30 cellular contexts compared by ENCODE assay signal in the genomic region with DNA sequence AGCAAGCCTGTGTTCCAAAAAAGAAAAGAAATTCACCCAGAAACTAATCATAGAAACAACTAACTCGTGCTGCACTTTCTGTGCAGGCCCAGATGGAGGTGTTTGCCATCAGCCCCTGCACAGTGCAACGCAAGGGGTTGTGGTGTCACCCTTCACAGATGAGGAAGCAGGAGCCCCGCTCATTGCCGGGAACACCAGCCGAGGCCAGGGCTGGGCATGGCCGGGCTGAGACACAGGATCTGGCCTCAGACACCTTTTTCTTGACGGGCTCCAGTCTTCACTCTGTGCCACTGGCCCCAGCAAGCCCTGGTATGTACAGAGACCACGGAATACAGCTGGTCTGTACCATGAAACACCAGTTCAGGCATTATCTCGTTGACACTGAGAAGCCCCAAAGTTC.
"Had no signal": no experiment of that assay in that cellular context is flagged by ENCODE, and none has a peak within 500 bp of the region (broad histone marks: within the 10 kb centered on the region; RNA-seq: fewer than 3 reads in every experiment).

No MANE protein-coding gene starts in this region.

- FAIRE-seq: keratinocyte had no signal

- H3K9me3 Mint-ChIP-seq: naive B cell; natural killer cell; neural progenitor cell; stimulated activated naive CD8-positive, alpha-beta T cell treated with anti-CD3 and anti-CD28 coated beads, Interleukin-15, amount 100 ng/mL, for 72 hours had no signal

- H3K4me1 Mint-ChIP-seq: nephron progenitor cell; stimulated activated naive CD8-positive, alpha-beta T cell treated with anti-CD3 and anti-CD28 coated beads, Interleukin-15, amount 100 ng/mL, for 72 hours had no signal

- H3K79me2 ChIP-seq: parathyroid adenoma had no signal

- H3K9me3 ChIP-seq: left lung, lower lobe of right lung, neutrophil, right atrium auricular region, right lobe of liver, testis, thyroid gland, transverse colon, upper lobe of left lung, vagina had no signal

- H3K27me3 ChIP-seq: left lung, neural progenitor cell, neutrophil, right atrium auricular region, right lobe of liver, testis, thyroid gland, transverse colon, upper lobe of left lung, vagina had no signal

- H3K27ac Mint-ChIP-seq: natural killer cell, neural progenitor cell had no signal

- H3K27me3 Mint-ChIP-seq: naive B cell; stimulated activated naive CD8-positive, alpha-beta T cell treated with anti-CD3 and anti-CD28 coated beads, Interleukin-15, amount 100 ng/mL, for 72 hours had no signal

- H3K27ac ChIP-seq: left lung, lower lobe of right lung, neural progenitor cell, neutrophil, parathyroid adenoma, right atrium auricular region, right lobe of liver, testis, thyroid gland, transverse colon, upper lobe of left lung, vagina had no signal

- H3K4me2 ChIP-seq: neural progenitor cell, smooth muscle cell had no signal

- H3K4me3 ChIP-seq: left lung, lower lobe of right lung, neural progenitor cell, right atrium auricular region, right lobe of liver, smooth muscle cell, testis, thyroid gland, transverse colon, upper lobe of left lung, vagina had no signal

- H3K4me3 Mint-ChIP-seq: naive B cell; natural killer cell; nephron progenitor cell; neural progenitor cell; stimulated activated naive CD8-positive, alpha-beta T cell treated with anti-CD3 and anti-CD28 coated beads, Interleukin-15, amount 100 ng/mL, for 72 hours had no signal

- H3K4me1 ChIP-seq: left lung, lower lobe of right lung, neural progenitor cell, parathyroid adenoma, right atrium auricular region, right lobe of liver, testis, thyroid gland, transverse colon, upper lobe of left lung, vagina had no signal

- DNase-seq: hippocampal formation; kidney glomerular epithelial cell; left cardiac atrium; left lung; lower lobe of right lung; mammary epithelial cell; mesenchymal stem cell; naive B cell; natural killer cell; nephron progenitor cell; occipital lobe; right lobe of liver; stimulated activated CD4-positive, alpha-beta T cell treated with anti-CD3 and anti-CD28 coated beads, Interleukin-12 subunit alpha, Interleukin-12 subunit beta, amount 100 ng/mL, for 4 hours; stimulated activated CD4-positive, alpha-beta T cell treated with anti-CD3 and anti-CD28 coated beads, Interleukin-15, amount 100 ng/mL, for 24 hours; stimulated activated CD4-positive, alpha-beta T cell treated with anti-CD3 and anti-CD28 coated beads, Interleukin-2, amount 100 ng/mL, for 24 hours; stimulated activated CD4-positive, alpha-beta T cell treated with anti-CD3 and anti-CD28 coated beads, Interleukin-4, amount 100 ng/mL, for 1 hour; stimulated activated naive CD4-positive, alpha-beta T cell treated with Interleukin-2 at 50 U/mL for 16 hours; stimulated activated naive CD8-positive, alpha-beta T cell treated with anti-CD3 and anti-CD28 coated beads, Interleukin-15, amount 100 ng/mL, for 72 hours; substantia nigra; testis; thyroid gland; transverse colon had no signal

- H2AFZ ChIP-seq: neural progenitor cell, parathyroid adenoma had no signal

- ATAC-seq: left cardiac atrium; left lung; lower lobe of right lung; natural killer cell; stimulated activated naive CD8-positive, alpha-beta T cell treated with anti-CD3 and anti-CD28 coated beads, Interleukin-15, amount 100 ng/mL, for 72 hours had no signal

- H3K9ac ChIP-seq: neural progenitor cell, parathyroid adenoma had no signal
